In the genomic region with DNA sequence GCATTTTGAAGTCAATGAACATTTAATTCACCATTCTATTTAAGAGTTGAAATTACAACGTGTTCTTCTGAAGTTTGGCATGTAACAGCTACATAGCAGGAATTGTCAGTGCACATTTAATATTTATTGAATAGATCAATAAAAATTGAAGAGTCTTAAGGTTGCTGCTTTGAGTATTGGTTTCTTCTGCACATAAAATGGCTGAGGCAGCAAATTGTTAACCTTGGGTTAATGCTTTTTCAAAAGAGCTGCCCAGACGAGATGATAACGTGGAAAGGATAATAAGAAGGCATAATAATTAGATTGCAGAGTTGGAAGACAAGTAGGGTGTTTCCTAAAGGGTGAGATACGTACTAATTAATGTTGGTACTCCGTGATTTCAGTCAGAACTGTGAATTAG, we compare ENCODE assay signal across 35 cellular contexts.
"Had no signal": no experiment of that assay in that cellular context is flagged by ENCODE, and none has a peak within 500 bp of the region (broad histone marks: within the 10 kb centered on the region; RNA-seq: fewer than 3 reads in every experiment).

No MANE protein-coding gene starts in this region.

- H3K27me3 Mint-ChIP-seq: activated B cell treated with CpG ODN at 0.5 μM for 24 hours; activated CD4-positive, alpha-beta memory T cell treated with anti-CD3 and anti-CD28 coated beads for 36 hours; activated CD4-positive, alpha-beta T cell treated with anti-CD3 and anti-CD28 coated beads, Interleukin-2, amount 10 ng/mL, durations not matched to agents 24 days and 14 days; activated CD8-positive, alpha-beta T cell treated with anti-CD3 and anti-CD28 coated beads for 36 hours; activated naive CD8-positive, alpha-beta T cell treated with anti-CD3 and anti-CD28 coated beads for 36 hours; activated T-helper 17 cell treated with anti-CD3 and anti-CD28 coated beads, Interleukin-2, amount 50 U/mL, for 72 hours; T-helper 17 cell had no signal

- H3K4me3 Mint-ChIP-seq: activated B cell treated with CpG ODN at 0.5 μM for 24 hours; activated CD4-positive, alpha-beta memory T cell treated with anti-CD3 and anti-CD28 coated beads for 36 hours; activated CD4-positive, alpha-beta T cell treated with anti-CD3 and anti-CD28 coated beads, Interleukin-2, amount 10 ng/mL, durations not matched to agents 24 days and 14 days; activated CD8-positive, alpha-beta T cell treated with anti-CD3 and anti-CD28 coated beads for 36 hours; activated naive CD4-positive, alpha-beta T cell treated with anti-CD3 and anti-CD28 coated beads for 36 hours; activated naive CD8-positive, alpha-beta T cell treated with anti-CD3 and anti-CD28 coated beads for 36 hours; activated T-cell treated with anti-CD3 and anti-CD28 coated beads, Interleukin-2, amount 50 U/mL, for 4 hours; activated T-cell treated with anti-CD3 and anti-CD28 coated beads, Interleukin-2, amount 50 U/mL, for 72 hours; activated T-helper 1 cell treated with anti-CD3 and anti-CD28 coated beads, Interleukin-12 subunit alpha, Interleukin-12 subunit beta, Interleukin-2, Interleukin-4 antibody, amounts not matched to agents 30 ng/mL and 10 ng/mL and 1 ng/mL, durations not matched to agents 14 hours and 24 hours and 36 hours; activated T-helper 17 cell treated with anti-CD3 and anti-CD28 coated beads, Interleukin-2, amount 50 U/mL, for 72 hours; T-helper 17 cell; T-helper 2 cell treated with Interferon-gamma antibody and Interleukin-4, amounts not matched to agents 5 μg/mL and 100 μg/mL, for 36 hours had no signal

- H3K4me1 ChIP-seq: adrenal gland, body of pancreas, breast epithelium had no signal

- H3K27ac Mint-ChIP-seq: activated B cell treated with CpG ODN at 0.5 μM for 24 hours; activated CD4-positive, alpha-beta memory T cell treated with anti-CD3 and anti-CD28 coated beads for 36 hours; activated CD4-positive, alpha-beta T cell treated with anti-CD3 and anti-CD28 coated beads, Interleukin-2, amount 10 ng/mL, durations not matched to agents 24 days and 14 days; activated CD8-positive, alpha-beta T cell treated with anti-CD3 and anti-CD28 coated beads for 36 hours; activated naive CD4-positive, alpha-beta T cell treated with anti-CD3 and anti-CD28 coated beads for 36 hours; activated naive CD4-positive, alpha-beta T cell treated with anti-CD3 and anti-CD28 coated beads, Interleukin-2, amount 50 U/mL, for 72 hours; activated naive CD8-positive, alpha-beta T cell treated with anti-CD3 and anti-CD28 coated beads for 36 hours; activated T-cell treated with anti-CD3 and anti-CD28 coated beads, Interleukin-2, amount 50 U/mL, for 72 hours; activated T-helper 1 cell treated with anti-CD3 and anti-CD28 coated beads, Interleukin-12 subunit alpha, Interleukin-12 subunit beta, Interleukin-2, Interleukin-4 antibody, amounts not matched to agents 30 ng/mL and 10 ng/mL and 1 ng/mL, durations not matched to agents 14 hours and 24 hours and 36 hours; activated T-helper 17 cell treated with anti-CD3 and anti-CD28 coated beads, Interleukin-2, amount 50 U/mL, for 72 hours; T-helper 17 cell; T-helper 2 cell treated with Interferon-gamma antibody and Interleukin-4, amounts not matched to agents 5 μg/mL and 100 μg/mL, for 36 hours had no signal

- H3K27me3 ChIP-seq: adrenal gland, body of pancreas, brain microvascular endothelial cell, breast epithelium had no signal

- ATAC-seq: activated CD8-positive, alpha-beta T cell treated with anti-CD3 and anti-CD28 coated beads for 36 hours; activated naive CD4-positive, alpha-beta T cell treated with anti-CD3 and anti-CD28 coated beads, Interleukin-2, amount 50 U/mL, for 72 hours; activated T-cell treated with anti-CD3 and anti-CD28 coated beads, Interleukin-2, amount 50 U/mL, for 4 hours; activated T-cell treated with anti-CD3 and anti-CD28 coated beads, Interleukin-2, amount 50 U/mL, for 72 hours; activated T-helper 17 cell treated with anti-CD3 and anti-CD28 coated beads, Interleukin-2, amount 50 U/mL, for 72 hours; body of pancreas; T-helper 17 cell had no signal

- H3K4me3 ChIP-seq: adrenal gland, body of pancreas, breast epithelium had no signal

- H3K27ac ChIP-seq: adrenal gland, body of pancreas, brain microvascular endothelial cell, breast epithelium, VCaP had no signal

- H3K36me3 Mint-ChIP-seq: activated CD4-positive, alpha-beta memory T cell treated with anti-CD3 and anti-CD28 coated beads for 36 hours; activated naive CD4-positive, alpha-beta T cell treated with anti-CD3 and anti-CD28 coated beads, Interleukin-2, amount 50 U/mL, for 72 hours; activated naive CD8-positive, alpha-beta T cell treated with anti-CD3 and anti-CD28 coated beads for 36 hours had no signal

- H3K9me3 ChIP-seq: adrenal gland, body of pancreas, breast epithelium had no signal

- H3K4me1 Mint-ChIP-seq: activated B cell treated with CpG ODN at 0.5 μM for 24 hours; activated CD4-positive, alpha-beta T cell treated with anti-CD3 and anti-CD28 coated beads, Interleukin-2, amount 10 ng/mL, durations not matched to agents 24 days and 14 days; activated naive CD8-positive, alpha-beta T cell treated with anti-CD3 and anti-CD28 coated beads for 36 hours; activated T-helper 17 cell treated with anti-CD3 and anti-CD28 coated beads, Interleukin-2, amount 50 U/mL, for 72 hours; T-helper 17 cell had no signal

- FAIRE-seq: astrocyte, TTC549 had no signal

- DNase-seq: activated B cell treated with CpG ODN at 0.5 μM for 24 hours; activated CD4-positive, alpha-beta memory T cell treated with anti-CD3 and anti-CD28 coated beads for 36 hours; activated CD4-positive, alpha-beta T cell treated with anti-CD3 and anti-CD28 coated beads for 4 hours; activated CD4-positive, alpha-beta T cell treated with anti-CD3 and anti-CD28 coated beads, Interleukin-2, amount 10 ng/mL, durations not matched to agents 24 days and 14 days; activated CD4-positive, alpha-beta T cell treated with anti-CD3 and anti-CD28 coated beads, Interleukin-2, amount 50 U/mL, for 1 hour; activated CD4-positive, alpha-beta T cell treated with anti-CD3 and anti-CD28 coated beads, Interleukin-2, amount 50 U/mL, for 4 hours; activated CD4-positive, CD25-positive, alpha-beta regulatory T cell treated with anti-CD3 and anti-CD28 coated beads, Interleukin-2, amount 50 U/mL, for 72 hours; activated CD8-positive, alpha-beta memory T cell treated with anti-CD3 and anti-CD28 coated beads, Interleukin-2, amount 50 U/mL, for 4 hours; activated CD8-positive, alpha-beta T cell treated with anti-CD3 and anti-CD28 coated beads for 36 hours; activated effector memory CD4-positive, alpha-beta T cell treated with anti-CD3 and anti-CD28 coated beads, Interleukin-2, amount 50 U/mL, for 16 hours; activated gamma-delta T cell treated with Interleukin-2 at 50 U/mL for 16 hours; activated naive CD4-positive, alpha-beta T cell; activated naive CD4-positive, alpha-beta T cell treated with anti-CD3 and anti-CD28 coated beads for 36 hours; activated naive CD4-positive, alpha-beta T cell treated with anti-CD3 and anti-CD28 coated beads, Interleukin-2, amount 50 U/mL, for 16 hours; activated naive CD8-positive, alpha-beta T cell treated with anti-CD3 and anti-CD28 coated beads for 36 hours; activated T-cell treated with anti-CD3 and anti-CD28 coated beads for 4 hours; activated T-cell treated with anti-CD3 and anti-CD28 coated beads, Interleukin-2, amount 50 U/mL, for 1 hour; activated T-cell treated with anti-CD3 and anti-CD28 coated beads, Interleukin-2, amount 50 U/mL, for 4 hours; activated T-cell treated with anti-CD3 and anti-CD28 coated beads, Interleukin-2, amount 50 U/mL, for 72 hours; adrenal gland; amniotic stem cell; aorta; body of pancreas; brain microvascular endothelial cell; central memory CD4-positive, alpha-beta T cell; T-helper 17 cell; T-helper 9 cell had no signal

- H3K9me3 Mint-ChIP-seq: activated B cell treated with CpG ODN at 0.5 μM for 24 hours; activated CD4-positive, alpha-beta memory T cell treated with anti-CD3 and anti-CD28 coated beads for 36 hours; activated CD4-positive, alpha-beta T cell treated with anti-CD3 and anti-CD28 coated beads, Interleukin-2, amount 10 ng/mL, durations not matched to agents 24 days and 14 days; activated CD8-positive, alpha-beta T cell treated with anti-CD3 and anti-CD28 coated beads for 36 hours; activated naive CD4-positive, alpha-beta T cell treated with anti-CD3 and anti-CD28 coated beads for 36 hours; activated naive CD8-positive, alpha-beta T cell treated with anti-CD3 and anti-CD28 coated beads for 36 hours; activated T-cell treated with anti-CD3 and anti-CD28 coated beads, Interleukin-2, amount 50 U/mL, for 4 hours; activated T-helper 1 cell treated with anti-CD3 and anti-CD28 coated beads, Interleukin-12 subunit alpha, Interleukin-12 subunit beta, Interleukin-2, Interleukin-4 antibody, amounts not matched to agents 30 ng/mL and 10 ng/mL and 1 ng/mL, durations not matched to agents 14 hours and 24 hours and 36 hours; activated T-helper 17 cell treated with anti-CD3 and anti-CD28 coated beads, Interleukin-2, amount 50 U/mL, for 72 hours had no signal

- H3K36me3 ChIP-seq: adrenal gland, brain microvascular endothelial cell, breast epithelium had no signal
